In the genomic region with DNA sequence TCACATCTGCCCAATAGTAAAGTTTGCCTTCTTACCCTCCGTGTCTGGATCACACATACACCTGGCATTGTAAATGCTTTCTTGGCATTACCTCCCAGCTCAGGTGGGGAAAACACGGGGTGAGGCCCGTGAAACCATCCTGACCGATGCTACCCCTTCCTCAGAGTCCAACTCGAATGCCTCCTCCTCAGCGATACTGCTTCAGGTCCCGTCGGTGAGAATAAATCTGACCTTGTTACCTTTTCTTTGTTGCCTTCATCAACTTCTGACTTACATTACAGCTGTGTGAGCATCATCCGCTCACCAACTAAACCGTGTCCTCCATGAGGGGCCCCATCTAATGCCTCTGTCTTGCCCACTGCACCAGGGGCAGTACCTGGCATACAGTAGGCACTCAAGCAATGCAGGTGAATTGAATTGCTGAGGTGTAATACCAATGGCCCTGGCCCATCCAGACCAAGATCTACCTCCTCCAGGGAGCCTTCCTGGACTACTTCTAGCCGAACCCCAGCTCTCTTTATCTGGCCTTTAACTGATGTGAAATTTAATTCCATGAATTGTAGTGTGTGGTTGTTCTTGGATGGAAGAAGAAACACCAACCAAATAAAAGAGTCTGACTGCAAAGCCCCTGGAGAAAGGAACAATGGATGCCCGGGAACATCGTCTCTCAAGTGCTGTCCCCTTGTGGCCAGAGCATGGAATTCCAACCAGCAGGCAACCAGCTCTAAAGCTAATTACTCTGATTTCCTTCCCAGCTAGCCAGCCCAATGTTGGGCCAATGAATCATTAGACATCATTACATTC, we compare ENCODE assay signal across 8 cellular contexts.
DNase-seq lines count a peak whose midpoint lies in the region; ATAC-seq and TF ChIP-seq lines count a peak whose summit lies in the region.

No MANE protein-coding gene starts in this region.

- WGBS in heart right ventricle, 2 donors = 76 to 78% methylated on average over 13 of the region's 13 CpGs
- 77% methylated on average over 13 of the region's 13 CpGs for whole genome bisulfite sequencing in smooth muscle cell (ENCODE audit: low lambda C conversion rate)

- H3K4me1 ChIP-seq in heart right ventricle (peaks cover 0 to 5% (median 0%) of the 10 kb centered on the region in 9 donors), smooth muscle cell (ENCODE audit: low read depth) (no peaks in the 10 kb centered on the region)

- H3K36me3 ChIP-seq in heart right ventricle (no peaks in the 10 kb centered on the region), smooth muscle cell (ENCODE audit: low read depth) (no peaks in the 10 kb centered on the region)

- ATAC-seq in heart right ventricle = peak in 3 of 8 donors; percentile 55 to 56 (median 55)

- H3K9ac ChIP-seq in smooth muscle cell (ENCODE audit: low read depth) = no peak overlapping the region

- no peaks in the 10 kb centered on the region for H4K20me1 ChIP-seq in smooth muscle cell (ENCODE audit: low read depth)

- peak overlapping the region; percentile 25; the same call in 1 of the 2 replicates for H3K27ac ChIP-seq in VCaP
- no peak overlapping the region for H3K27ac ChIP-seq in heart right ventricle
- no peak overlapping the region for H3K27ac ChIP-seq in smooth muscle cell (ENCODE audit: low read depth)

- H3K36me3 Mint-ChIP-seq in activated naive CD4-positive, alpha-beta T cell treated with anti-CD3 and anti-CD28 coated beads, Interleukin-2, amount 10 ng/mL, durations not matched to agents 7 days and 5 days = no peaks in the 10 kb centered on the region

- no peaks in the 10 kb centered on the region for H3K4me1 Mint-ChIP-seq in activated naive CD4-positive, alpha-beta T cell treated with anti-CD3 and anti-CD28 coated beads, Interleukin-2, amount 10 ng/mL, durations not matched to agents 7 days and 5 days

- peaks cover 17% of the 10 kb centered on the region for H3K27me3 Mint-ChIP-seq in activated naive CD4-positive, alpha-beta T cell treated with anti-CD3 and anti-CD28 coated beads, Interleukin-2, amount 10 ng/mL, durations not matched to agents 7 days and 5 days

- DNase-seq in activated naive CD4-positive, alpha-beta T cell treated with anti-CD3 and anti-CD28 coated beads, Interleukin-2, amount 10 ng/mL, durations not matched to agents 7 days and 5 days = peak; percentile 25
- no peak for DNase-seq in activated naive CD4-positive, alpha-beta T cell treated with anti-CD3 and anti-CD28 coated beads, Interleukin-2, amount 50 U/mL, for 16 hours
- DNase-seq in NCI-H1105 (lab: John Stamatoyannopoulos, UW) = peak; percentile 36
- DNase-seq in heart right ventricle = peak in 1 of 2 donors; percentile 46
- DNase-seq in smooth muscle cell (lab: John Stamatoyannopoulos, UW; ENCODE audit: unreplicated experiment) = no peak
- DNase-seq in T-helper 2 cell = no peak
- DNase-seq in KG1 (lab: John Stamatoyannopoulos, UW) = no peak

- no peak overlapping the region for H3K4me3 Mint-ChIP-seq in activated naive CD4-positive, alpha-beta T cell treated with anti-CD3 and anti-CD28 coated beads, Interleukin-2, amount 10 ng/mL, durations not matched to agents 7 days and 5 days

- H3K9me3 Mint-ChIP-seq in activated naive CD4-positive, alpha-beta T cell treated with anti-CD3 and anti-CD28 coated beads, Interleukin-2, amount 10 ng/mL, durations not matched to agents 7 days and 5 days = no peaks in the 10 kb centered on the region

- no peak overlapping the region for H3K4me2 ChIP-seq in smooth muscle cell

- H3K9me3 ChIP-seq in heart right ventricle (no peaks in the 10 kb centered on the region), smooth muscle cell (replicated peaks; ENCODE audit: low read depth) (no peaks in the 10 kb centered on the region)

- CTCF ChIA-PET in activated naive CD4-positive, alpha-beta T cell treated with anti-CD3 and anti-CD28 coated beads, Interleukin-2, amount 10 ng/mL, durations not matched to agents 7 days and 5 days (lab: Charles Lee) = interaction anchor here (0.7 to 4.3 kb wide), 15 partner anchors 9 to 689 kb away, joined by 3 to 32 read pairs (median 4); partner anchors contain the start of gene ZBP1

- H3K27me3 ChIP-seq in heart right ventricle (no peaks in the 10 kb centered on the region), smooth muscle cell (ENCODE audit: low read depth) (no peaks in the 10 kb centered on the region)

- H3K4me3 ChIP-seq in heart right ventricle (no peak overlapping the region), smooth muscle cell (no peak overlapping the region)

- H2AFZ ChIP-seq in smooth muscle cell (ENCODE audit: low read depth) = no peak overlapping the region

- no peaks in the 10 kb centered on the region for H3K79me2 ChIP-seq in smooth muscle cell (ENCODE audit: low read depth)

- intact Hi-C loops in heart right ventricle (cut with DNase I) = loop anchor here (2.0 to 10.0 kb wide), 4 partner anchors 430 to 435 kb away; no protein-coding TSS in a partner anchor

- H3F3A ChIP-seq in smooth muscle cell (ENCODE audit: low read depth) = peaks cover 3% of the 10 kb centered on the region

- TF ChIP-seq CTCF in VCaP (conservative IDR thresholded peaks at IDR 0.05) = peak; percentile 98
- peak; percentile 76 to 96 (median 88) for TF ChIP-seq CTCF in heart right ventricle (IDR thresholded peaks at IDR 0.05)
- TF ChIP-seq CTCF in smooth muscle cell (IDR thresholded peaks at IDR 0.05; ENCODE audit: borderline replicate concordance, insufficient read depth, poor library complexity, severe bottlenecking) = peak; percentile 81

- no peak overlapping the region for H3K27ac Mint-ChIP-seq in activated naive CD4-positive, alpha-beta T cell treated with anti-CD3 and anti-CD28 coated beads, Interleukin-2, amount 10 ng/mL, durations not matched to agents 7 days and 5 days

Comparison
In these comparisons a context has a peak if more than half of its experiments do, and no peak if none do; other contexts are left out.
1. DNase-seq: peak in activated naive CD4-positive, alpha-beta T cell treated with anti-CD3 and anti-CD28 coated beads, Interleukin-2, amount 10 ng/mL, durations not matched to agents 7 days and 5 days (single experiment) and NCI-H1105 (single experiment); none in activated naive CD4-positive, alpha-beta T cell treated with anti-CD3 and anti-CD28 coated beads, Interleukin-2, amount 50 U/mL, for 16 hours (single experiment), smooth muscle cell (single experiment), T-helper 2 cell (0 of 5) and KG1 (single experiment).
2. Peak in every context shown above with its lines, with median percentiles within 50 percentile points of each other: CTCF ChIP-seq.